ENCODE assay signal across 9 cellular contexts in the genomic region with DNA sequence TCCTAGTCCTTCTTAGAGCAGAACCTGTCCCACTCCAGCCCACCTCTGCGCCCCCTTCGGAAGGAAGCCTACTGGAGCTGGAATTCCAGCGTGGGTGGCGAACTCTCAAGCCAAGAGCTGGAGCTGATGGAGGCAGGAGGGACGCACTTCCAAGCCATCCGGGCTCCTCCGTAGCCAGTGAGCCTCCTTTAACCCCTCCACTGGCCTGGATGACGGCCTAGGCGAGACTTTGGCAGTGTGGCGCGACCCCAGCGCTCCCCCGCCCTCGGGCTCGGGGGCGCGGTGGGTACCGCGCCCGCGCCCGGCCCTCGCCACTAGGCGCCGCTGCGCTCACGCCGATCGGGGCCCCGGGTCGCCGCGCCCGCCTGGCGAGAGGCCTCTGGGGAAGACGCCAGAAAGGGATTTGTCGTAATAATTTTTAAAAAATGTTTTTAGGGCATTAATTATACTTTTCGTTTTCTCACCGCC. TPM values are rescaled to one million over a fixed set of nuclear protein-coding genes. Genes with fewer than 3 reads are reported as not detected.
DNase-seq lines count a peak whose midpoint lies in the region; ATAC-seq, FAIRE-seq and TF ChIP-seq lines count a peak whose summit lies in the region.
"Had no signal": no experiment of that assay in that cellular context is flagged by ENCODE, and none has a peak within 500 bp of the region (broad histone marks: within the 10 kb centered on the region; RNA-seq: fewer than 3 reads in every experiment).

No MANE protein-coding gene starts in this region.

- WGBS in esophagus squamous epithelium, 2 donors: 1 to 10% methylated on average over 3 to 15 of the region's 39 CpGs
- 3 to 4% methylated on average over 30 to 39 of the region's 39 CpGs for WGBS in pancreas, 2 donors

- H3K4me3 ChIP-seq in GM12875 (ENCODE audit: low read depth, low read length): no peak overlapping the region
- no peak overlapping the region for H3K4me3 ChIP-seq in MG63
- H3K4me3 ChIP-seq in esophagus squamous epithelium: peak overlapping the region in 2 of 4 donors; percentile 17 to 42
- peak overlapping the region in 1 of 4 donors; percentile 29 for H3K4me3 ChIP-seq in pancreas

- ATAC-seq in pancreas: peak; percentile 66 to 81 (median 76)

- peaks cover 11% of the 10 kb centered on the region for H3K27me3 ChIP-seq in MG63
- peaks cover 37 to 100% (median 65%) of the 10 kb centered on the region in 4 donors for H3K27me3 ChIP-seq in esophagus squamous epithelium
- H3K27me3 ChIP-seq in pancreas: peaks cover 7 to 79% (median 20%) of the 10 kb centered on the region in 4 donors

- TF ChIP-seq CTCF in GM12875 (IDR thresholded peaks at IDR 0.05; ENCODE audit: borderline replicate concordance, insufficient read depth, low read depth, low read length) (peak; percentile 80), esophagus squamous epithelium (IDR thresholded peaks at IDR 0.05) (peak; percentile 38 to 74 (median 66)), pancreas (IDR thresholded peaks at IDR 0.05) (peak; percentile 46 to 68 (median 60))

- H3K36me3 ChIP-seq in MG63: no peaks in the 10 kb centered on the region
- no peaks in the 10 kb centered on the region for H3K36me3 ChIP-seq in esophagus squamous epithelium
- H3K36me3 ChIP-seq in pancreas: no peaks in the 10 kb centered on the region

- peak; percentile 32 for DNase-seq in MG63
- DNase-seq in esophagus squamous epithelium (lab: John Stamatoyannopoulos, UW): no peak
- peak in 3 of 6 donors; percentile 39 to 85 (median 55) for DNase-seq in pancreas
- no peak for DNase-seq in NCI-H146 treated with DMSO at 0.1 percent for 48 hours (lab: John Stamatoyannopoulos, UW; ENCODE audit: unreplicated experiment)
- no peak for DNase-seq in DMS 273 treated with DMSO at 0.1 percent for 48 hours (lab: John Stamatoyannopoulos, UW)
- DNase-seq in NCI-H1417 (lab: John Stamatoyannopoulos, UW): no peak
- DNase-seq in NCI-H146 (lab: John Stamatoyannopoulos, UW): no peak

- H3K4me1 ChIP-seq in esophagus squamous epithelium (peaks cover 8 to 68% (median 26%) of the 10 kb centered on the region in 3 donors), pancreas (peaks cover 6 to 16% (median 15%) of the 10 kb centered on the region in 3 donors)

- no peak for FAIRE-seq in pancreas (lab: Jason Lieb, UNC)

- H3K9me3 ChIP-seq in MG63 (no peaks in the 10 kb centered on the region), esophagus squamous epithelium (no peaks in the 10 kb centered on the region), pancreas (no peaks in the 10 kb centered on the region)

- H3K27ac ChIP-seq in esophagus squamous epithelium (no peak overlapping the region), pancreas (no peak overlapping the region)

- intact Hi-C loops in esophagus squamous epithelium (cut with DNase I): no loop called here
- intact Hi-C loops in pancreas (cut with DNase I): no loop called here

- no peak for TF ChIP-seq POLR2A in esophagus squamous epithelium (IDR thresholded peaks at IDR 0.05)

RNA-seq across cellular contexts. Expression of gene EMX2, which starts 5.1 kb away (rescaled TPM):
- 0.33 TPM in 1 of 2 replicates, not detected in the other for total RNA-seq in MG63 (2014; rRNA removed; shearing (Covaris generic); ENCODE audit: low replicate concordance)
- under 1 TPM in 1 of 4 donors, not detected in 3; 0.19 TPM for total RNA-seq in esophagus squamous epithelium
- total RNA-seq in pancreas: under 1 TPM in 2 of 6 donors, not detected in 4; 0.06 to 0.09 TPM
- under 1 TPM; 0.09 to 0.27 TPM for polyA plus RNA-seq in pancreas
- total RNA-seq: RPMI7951 had no signal
